Comparison of ENCODE assay signal across 10 cellular contexts in genomic region chr6:40789143-40789764, GRCh38.
DNase-seq lines count a peak whose midpoint lies in the region; ATAC-seq and TF ChIP-seq lines count a peak whose summit lies in the region.
"Had no signal": no experiment of that assay in that cellular context is flagged by ENCODE, and none has a peak within 500 bp of the region (broad histone marks: within the 10 kb centered on the region; RNA-seq: fewer than 3 reads in every experiment).

No MANE protein-coding gene starts in this region.

- H3K27me3 ChIP-seq in DND-41 (ENCODE audit: insufficient read depth, low read length, poor library complexity) (no peaks in the 10 kb centered on the region), colonic mucosa (no peaks in the 10 kb centered on the region)
- H3K27me3 ChIP-seq: thyroid gland had no signal

- H3K9me3 Mint-ChIP-seq in activated T-helper 2 cell treated with anti-CD3 and anti-CD28 coated beads, Interferon-gamma antibody, Interleukin-2, Interleukin-4, amounts not matched to agents 10 μg/mL and 5 μg/mL and 100 μg/mL, durations not matched to agents 14 hours and 24 hours and 36 hours = no peaks in the 10 kb centered on the region

- H3K4me1 ChIP-seq in DND-41 (ENCODE audit: insufficient read depth, low read length) (peaks cover 14% of the 10 kb centered on the region), mucosa of descending colon (ENCODE audit: low read depth) (no peaks in the 10 kb centered on the region), colonic mucosa (no peaks in the 10 kb centered on the region)

- TF ChIP-seq CTCF in DND-41 (IDR thresholded peaks at IDR 0.05; ENCODE audit: borderline replicate concordance, extremely low read depth, low read length, poor library complexity, severe bottlenecking) (no peak), mucosa of descending colon (IDR thresholded peaks at IDR 0.05) (no peak), colonic mucosa (IDR thresholded peaks at IDR 0.05) (no peak)

- H4K20me1 ChIP-seq in DND-41 (ENCODE audit: insufficient read depth, low read length) = no peaks in the 10 kb centered on the region

- H3K4me2 ChIP-seq in DND-41 (ENCODE audit: insufficient read depth, low read length) = peak overlapping the region; percentile 16; the same call in 1 of the 2 replicates

- no peaks in the 10 kb centered on the region for H3K36me3 Mint-ChIP-seq in activated T-helper 2 cell treated with anti-CD3 and anti-CD28 coated beads, Interferon-gamma antibody, Interleukin-2, Interleukin-4, amounts not matched to agents 10 μg/mL and 5 μg/mL and 100 μg/mL, durations not matched to agents 14 hours and 24 hours and 36 hours (ENCODE audit: low read depth)

- peaks cover 5% of the 10 kb centered on the region for H3K27me3 Mint-ChIP-seq in activated T-helper 2 cell treated with anti-CD3 and anti-CD28 coated beads, Interferon-gamma antibody, Interleukin-2, Interleukin-4, amounts not matched to agents 10 μg/mL and 5 μg/mL and 100 μg/mL, durations not matched to agents 14 hours and 24 hours and 36 hours (ENCODE audit: low read depth)

- no peak overlapping the region for H3K4me3 Mint-ChIP-seq in activated T-helper 2 cell treated with anti-CD3 and anti-CD28 coated beads, Interferon-gamma antibody, Interleukin-2, Interleukin-4, amounts not matched to agents 10 μg/mL and 5 μg/mL and 100 μg/mL, durations not matched to agents 14 hours and 24 hours and 36 hours (ENCODE audit: low read depth)

- peak overlapping the region; percentile 36; the same call in 1 of the 2 replicates for H3K27ac ChIP-seq in DND-41 (ENCODE audit: low read length)
- no peak overlapping the region for H3K27ac ChIP-seq in colonic mucosa
- H3K27ac ChIP-seq: left ventricle myocardium inferior, thyroid gland had no signal

- DNase-seq in DND-41 (peak; percentile 69), mucosa of descending colon (no peak), head of caudate nucleus (no peak), colonic mucosa (no peak), SK-N-DZ (ENCODE audit: low spot score) (no peak), SKM-1 (lab: John Stamatoyannopoulos, UW; ENCODE audit: unreplicated experiment) (no peak)
- DNase-seq in activated T-helper 2 cell treated with anti-CD3 and anti-CD28 coated beads, Interferon-gamma antibody, Interleukin-2, Interleukin-4, amounts not matched to agents 10 μg/mL and 5 μg/mL and 100 μg/mL, durations not matched to agents 14 hours and 24 hours and 36 hours (ENCODE audit: low spot score) = peak; percentile 16
- DNase-seq: left ventricle myocardium inferior had no signal

- intact Hi-C loops in activated T-helper 2 cell treated with anti-CD3 and anti-CD28 coated beads, Interferon-gamma antibody, Interleukin-2, Interleukin-4, amounts not matched to agents 10 μg/mL and 5 μg/mL and 100 μg/mL, durations not matched to agents 14 hours and 24 hours and 36 hours (cut with micrococcal nuclease) = no loop called here
- intact Hi-C loops in mucosa of descending colon (cut with DNase I, micrococcal nuclease) = no loop called here
- intact Hi-C loops in head of caudate nucleus (cut with DNase I) = no loop called here
- intact Hi-C loops in colonic mucosa (cut with DNase I) = no loop called here

- no peak overlapping the region for H3K9ac ChIP-seq in DND-41 (ENCODE audit: low read depth, low read length)
- no peak overlapping the region for H3K9ac ChIP-seq in colonic mucosa (ENCODE audit: low read depth in 2 of 2, low read length in 2 of 2)

- H3K79me2 ChIP-seq in DND-41 (ENCODE audit: insufficient read depth, low read length) = no peaks in the 10 kb centered on the region

- ATAC-seq in DND-41 (ENCODE audit: insufficient read depth, low read depth) (peak; percentile 99), GM21619 (IDR thresholded peaks at IDR 0.05; ENCODE audit: unreplicated experiment) (peak; percentile 61), mucosa of descending colon (peak; percentile 27)

- H3K36me3 ChIP-seq in DND-41 (ENCODE audit: insufficient read depth, low read length) = no peaks in the 10 kb centered on the region
- no peaks in the 10 kb centered on the region for H3K36me3 ChIP-seq in mucosa of descending colon (ENCODE audit: low read depth)
- no peaks in the 10 kb centered on the region for H3K36me3 ChIP-seq in colonic mucosa
- H3K36me3 ChIP-seq: left ventricle myocardium inferior, thyroid gland had no signal

- H3K9me3 ChIP-seq in DND-41 (ENCODE audit: insufficient read depth, low read length, severe bottlenecking) = no peaks in the 10 kb centered on the region
- no peaks in the 10 kb centered on the region for H3K9me3 ChIP-seq in mucosa of descending colon
- no peaks in the 10 kb centered on the region for H3K9me3 ChIP-seq in colonic mucosa
- H3K9me3 ChIP-seq: left ventricle myocardium inferior, thyroid gland had no signal

- no peak overlapping the region for H3K4me3 ChIP-seq in DND-41 (ENCODE audit: low read depth in 1 of 2, low read length in 2 of 2)
- no peak overlapping the region for H3K4me3 ChIP-seq in mucosa of descending colon
- no peak overlapping the region for H3K4me3 ChIP-seq in colonic mucosa
- H3K4me3 ChIP-seq: left ventricle myocardium inferior, thyroid gland had no signal

- peaks cover 8% of the 10 kb centered on the region for H3K4me1 Mint-ChIP-seq in activated T-helper 2 cell treated with anti-CD3 and anti-CD28 coated beads, Interferon-gamma antibody, Interleukin-2, Interleukin-4, amounts not matched to agents 10 μg/mL and 5 μg/mL and 100 μg/mL, durations not matched to agents 14 hours and 24 hours and 36 hours (ENCODE audit: low read depth)

- peak overlapping the region; percentile 73 for H3K27ac Mint-ChIP-seq in activated T-helper 2 cell treated with anti-CD3 and anti-CD28 coated beads, Interferon-gamma antibody, Interleukin-2, Interleukin-4, amounts not matched to agents 10 μg/mL and 5 μg/mL and 100 μg/mL, durations not matched to agents 14 hours and 24 hours and 36 hours

- H2AFZ ChIP-seq in DND-41 (ENCODE audit: low read depth, low read length) = peak overlapping the region; percentile 58

Comparison
In these comparisons a context has a peak if more than half of its experiments do, and no peak if none do; other contexts are left out.
1. ATAC-seq: peak in every context shown above with its lines; median percentile 99 in DND-41; 61 in GM21619; 27 in mucosa of descending colon.
2. DNase-seq: peak in DND-41 (single experiment) and activated T-helper 2 cell treated with anti-CD3 and anti-CD28 coated beads, Interferon-gamma antibody, Interleukin-2, Interleukin-4, amounts not matched to agents 10 μg/mL and 5 μg/mL and 100 μg/mL, durations not matched to agents 14 hours and 24 hours and 36 hours (single experiment); none in mucosa of descending colon (0 of 3), head of caudate nucleus (0 of 42), colonic mucosa (single experiment), SK-N-DZ (single experiment) and SKM-1 (single experiment).